In genomic region chr16:3465911-3466584, GRCh38 we compare ENCODE assay signal across 34 cellular contexts. TPM values are rescaled to one million over a fixed set of nuclear protein-coding genes. Genes with fewer than 3 reads are reported as not detected.
DNase-seq lines count a peak whose midpoint lies in the region; ATAC-seq and TF ChIP-seq lines count a peak whose summit lies in the region.
"Had no signal": no experiment of that assay in that cellular context is flagged by ENCODE, and none has a peak within 500 bp of the region (broad histone marks: within the 10 kb centered on the region; RNA-seq: fewer than 3 reads in every experiment).

No MANE protein-coding gene starts in this region.

- ATAC-seq in activated CD4-positive, alpha-beta T cell treated with anti-CD3 and anti-CD28 coated beads for 36 hours = no peak
- ATAC-seq in CD8-positive, alpha-beta T cell = no peak
- no peak for ATAC-seq in effector memory CD8-positive, alpha-beta T cell (replicated peaks)
- ATAC-seq in natural killer cell = no peak
- ATAC-seq in T-cell (replicated peaks in 1 of 4) = no peak
- no peak for ATAC-seq in upper lobe of left lung (ENCODE audit: low FRiP score in 2 of 2)
- ATAC-seq: activated T-cell treated with anti-CD3 and anti-CD28 coated beads, Interleukin-2, amount 50 U/mL, for 72 hours; left lung had no signal

- peak overlapping the region; percentile 24 for H3K27ac Mint-ChIP-seq in activated CD4-positive, alpha-beta T cell treated with anti-CD3 and anti-CD28 coated beads for 36 hours
- peak overlapping the region; percentile 75 for H3K27ac Mint-ChIP-seq in CD8-positive, alpha-beta T cell
- H3K27ac Mint-ChIP-seq in effector memory CD8-positive, alpha-beta T cell = peak overlapping the region; percentile 79 to 94
- H3K27ac Mint-ChIP-seq in natural killer cell (peak overlapping the region; percentile 22 to 73), T-cell (no peak overlapping the region)
- H3K27ac Mint-ChIP-seq: activated T-cell treated with anti-CD3 and anti-CD28 coated beads, Interleukin-2, amount 50 U/mL, for 72 hours; progenitor cell of endocrine pancreas had no signal

- no peaks in the 10 kb centered on the region for H3K27me3 ChIP-seq in CD8-positive, alpha-beta T cell (ENCODE audit: insufficient read depth, low read length)
- no peaks in the 10 kb centered on the region for H3K27me3 ChIP-seq in upper lobe of left lung
- H3K27me3 ChIP-seq: BLaER1 treated with 17β-estradiol and CSF1 and Interleukin-3, amounts not matched to agents 10 nM and 100 nM; colonic mucosa; left lung; SJCRH30; suprapubic skin had no signal

- no peaks in the 10 kb centered on the region for H3K27me3 Mint-ChIP-seq in activated CD4-positive, alpha-beta T cell treated with anti-CD3 and anti-CD28 coated beads for 36 hours
- H3K27me3 Mint-ChIP-seq in CD8-positive, alpha-beta T cell (ENCODE audit: low read depth) = no peaks in the 10 kb centered on the region
- H3K27me3 Mint-ChIP-seq in effector memory CD8-positive, alpha-beta T cell = no peaks in the 10 kb centered on the region
- H3K27me3 Mint-ChIP-seq in natural killer cell (ENCODE audit: low read depth in 2 of 2) (no peaks in the 10 kb centered on the region), T-cell (no peaks in the 10 kb centered on the region)
- H3K27me3 Mint-ChIP-seq: activated CD4-positive, alpha-beta T cell treated with anti-CD3 and anti-CD28 coated beads, Interleukin-2, amount 10 ng/mL, durations not matched to agents 24 days and 14 days; progenitor cell of endocrine pancreas had no signal

- H3K36me3 Mint-ChIP-seq in activated CD4-positive, alpha-beta T cell treated with anti-CD3 and anti-CD28 coated beads for 36 hours (ENCODE audit: low read depth) = peaks cover 18% of the 10 kb centered on the region
- peaks cover 35% of the 10 kb centered on the region for H3K36me3 Mint-ChIP-seq in CD8-positive, alpha-beta T cell
- peaks cover 23% of the 10 kb centered on the region for H3K36me3 Mint-ChIP-seq in effector memory CD8-positive, alpha-beta T cell (ENCODE audit: insufficient read depth)
- H3K36me3 Mint-ChIP-seq in natural killer cell (no peaks in the 10 kb centered on the region), T-cell (peaks cover 10% of the 10 kb centered on the region)

- no peak for DNase-seq in activated CD4-positive, alpha-beta T cell treated with anti-CD3 and anti-CD28 coated beads for 36 hours
- no peak for DNase-seq in activated CD4-positive, alpha-beta T cell treated with anti-CD3 and anti-CD28 coated beads for 4 hours
- DNase-seq in CD8-positive, alpha-beta T cell = no peak
- DNase-seq in effector memory CD8-positive, alpha-beta T cell = no peak
- DNase-seq in natural killer cell (no peak), T-cell (no peak), upper lobe of left lung (no peak)
- no peak for DNase-seq in activated CD8-positive, alpha-beta memory T cell treated with anti-CD3 and anti-CD28 coated beads, Interleukin-2, amount 50 U/mL, for 4 hours
- DNase-seq: activated CD4-positive, alpha-beta T cell treated with anti-CD3 and anti-CD28 coated beads, Interleukin-2, amount 10 ng/mL, durations not matched to agents 24 days and 14 days; activated naive CD4-positive, alpha-beta T cell; activated T-cell treated with anti-CD3 and anti-CD28 coated beads, Interleukin-2, amount 50 U/mL, for 72 hours; Caco-2; colonic mucosa; DMS53; effector CD4-positive, alpha-beta T cell; left lung; mesendoderm; NCI-H1092 treated with DMSO at 0.1 percent for 48 hours; NCI-H1694 treated with DMSO at 0.1 percent for 48 hours; SJCRH30; stimulated activated CD4-positive, alpha-beta T cell treated with anti-CD3 and anti-CD28 coated beads, Interleukin-15, amount 100 ng/mL, for 24 hours; stimulated activated CD4-positive, alpha-beta T cell treated with anti-CD3 and anti-CD28 coated beads, Interleukin-4, amount 100 ng/mL, for 4 hours; SW 1271; T1000; WERI-Rb-1 had no signal

- intact Hi-C loops in activated CD4-positive, alpha-beta T cell treated with anti-CD3 and anti-CD28 coated beads for 36 hours (cut with DNase I, micrococcal nuclease) = no loop called here
- intact Hi-C loops in CD8-positive, alpha-beta T cell (cut with DNase I, micrococcal nuclease) = no loop called here
- intact Hi-C loops in natural killer cell (cut with micrococcal nuclease) = loop anchor here (10.0 kb wide), 1 partner anchor 281 kb away; the partner anchor contains the start of gene OR1F1

- 84 to 90% methylated on average over 20 to 21 of the region's 21 CpGs for WGBS in upper lobe of left lung, 2 donors

- no peak overlapping the region for H3K4me3 Mint-ChIP-seq in activated CD4-positive, alpha-beta T cell treated with anti-CD3 and anti-CD28 coated beads for 36 hours
- H3K4me3 Mint-ChIP-seq in CD8-positive, alpha-beta T cell = no peak overlapping the region
- H3K4me3 Mint-ChIP-seq in effector memory CD8-positive, alpha-beta T cell = peak overlapping the region; percentile 2 to 26
- H3K4me3 Mint-ChIP-seq in natural killer cell = no peak overlapping the region
- peak overlapping the region in 1 of 3 donors; percentile 42 for H3K4me3 Mint-ChIP-seq in T-cell
- H3K4me3 Mint-ChIP-seq: activated CD4-positive, alpha-beta T cell treated with anti-CD3 and anti-CD28 coated beads, Interleukin-2, amount 10 ng/mL, durations not matched to agents 24 days and 14 days; activated T-cell treated with anti-CD3 and anti-CD28 coated beads, Interleukin-2, amount 50 U/mL, for 72 hours had no signal

- H3K27ac ChIP-seq in CD8-positive, alpha-beta T cell (ENCODE audit: low read depth, low read length) = no peak overlapping the region
- no peak overlapping the region for H3K27ac ChIP-seq in upper lobe of left lung
- H3K27ac ChIP-seq: BLaER1 treated with 17β-estradiol and CSF1 and Interleukin-3, amounts not matched to agents 10 nM and 100 nM; colonic mucosa; left lung; SJCRH30; suprapubic skin; WERI-Rb-1 had no signal

- no peak for TF ChIP-seq EP300 in upper lobe of left lung (IDR thresholded peaks at IDR 0.05)

- POLR2A ChIA-PET in activated CD4-positive, alpha-beta T cell treated with anti-CD3 and anti-CD28 coated beads for 36 hours (lab: Charles Lee) = no interaction called here
- POLR2A ChIA-PET in CD8-positive, alpha-beta T cell (lab: Charles Lee) = interaction anchor here (0.6 kb wide), 1 partner anchor 65 kb away, joined by 3 read pairs; the partner anchor contains the start of genes ZNF174 and ZSCAN32
- POLR2A ChIA-PET in T-cell (lab: Charles Lee) = no interaction called here

- H3K4me3 ChIP-seq in CD8-positive, alpha-beta T cell (ENCODE audit: low read depth, low read length) = no peak overlapping the region
- H3K4me3 ChIP-seq in upper lobe of left lung = no peak overlapping the region
- H3K4me3 ChIP-seq: BLaER1 treated with 17β-estradiol and CSF1 and Interleukin-3, amounts not matched to agents 10 nM and 100 nM; colonic mucosa; left lung; SJCRH30; suprapubic skin had no signal

- no peaks in the 10 kb centered on the region for H3K9me3 ChIP-seq in CD8-positive, alpha-beta T cell (ENCODE audit: low read length)
- H3K9me3 ChIP-seq in upper lobe of left lung = no peaks in the 10 kb centered on the region
- H3K9me3 ChIP-seq: Caco-2, colonic mucosa, left lung, SJCRH30, suprapubic skin had no signal

- peaks cover 53% of the 10 kb centered on the region for H3K4me1 Mint-ChIP-seq in activated CD4-positive, alpha-beta T cell treated with anti-CD3 and anti-CD28 coated beads for 36 hours
- peaks cover 71% of the 10 kb centered on the region for H3K4me1 Mint-ChIP-seq in CD8-positive, alpha-beta T cell (ENCODE audit: low read depth)
- H3K4me1 Mint-ChIP-seq in effector memory CD8-positive, alpha-beta T cell (ENCODE audit: low read depth in 2 of 2) = peaks cover 44 to 55% of the 10 kb centered on the region in 2 donors
- H3K4me1 Mint-ChIP-seq in natural killer cell (peaks cover 52 to 57% of the 10 kb centered on the region in 2 donors), T-cell (peaks cover 63 to 80% (median 80%) of the 10 kb centered on the region in 3 donors)

- no peak for TF ChIP-seq POLR2A in upper lobe of left lung (IDR thresholded peaks at IDR 0.05)

- CTCF ChIA-PET in activated CD4-positive, alpha-beta T cell treated with anti-CD3 and anti-CD28 coated beads for 36 hours (lab: Charles Lee) = no interaction called here
- CTCF ChIA-PET in CD8-positive, alpha-beta T cell (lab: Charles Lee) = interaction anchor here (0.6 to 1.2 kb wide), 2 partner anchors 336 kb away, joined by 3 read pairs; no protein-coding TSS in a partner anchor
- CTCF ChIA-PET in T-cell (lab: Charles Lee) = no interaction called here

- peaks cover 44% of the 10 kb centered on the region for H3K4me1 ChIP-seq in CD8-positive, alpha-beta T cell (ENCODE audit: insufficient read depth, low read length)
- H3K4me1 ChIP-seq in upper lobe of left lung = peaks cover 23 to 62% (median 32%) of the 10 kb centered on the region in 4 donors
- H3K4me1 ChIP-seq: Caco-2 had no signal

- peaks cover 13% of the 10 kb centered on the region for H3K36me3 ChIP-seq in CD8-positive, alpha-beta T cell (ENCODE audit: insufficient read depth, low read length)
- peaks cover 2 to 16% (median 8%) of the 10 kb centered on the region in 4 donors for H3K36me3 ChIP-seq in upper lobe of left lung
- H3K36me3 ChIP-seq: colonic mucosa, SJCRH30 had no signal

- no peak for TF ChIP-seq CTCF in CD8-positive, alpha-beta T cell (IDR thresholded peaks at IDR 0.05)
- no peak for TF ChIP-seq CTCF in natural killer cell (IDR thresholded peaks at IDR 0.05)
- TF ChIP-seq CTCF in upper lobe of left lung (IDR thresholded peaks at IDR 0.05) = no peak

- no peaks in the 10 kb centered on the region for H3K9me3 Mint-ChIP-seq in activated CD4-positive, alpha-beta T cell treated with anti-CD3 and anti-CD28 coated beads for 36 hours (ENCODE audit: low read depth)
- no peaks in the 10 kb centered on the region for H3K9me3 Mint-ChIP-seq in CD8-positive, alpha-beta T cell
- no peaks in the 10 kb centered on the region for H3K9me3 Mint-ChIP-seq in effector memory CD8-positive, alpha-beta T cell
- no peaks in the 10 kb centered on the region for H3K9me3 Mint-ChIP-seq in natural killer cell
- H3K9me3 Mint-ChIP-seq in T-cell = no peaks in the 10 kb centered on the region
- H3K9me3 Mint-ChIP-seq: activated CD4-positive, alpha-beta T cell treated with anti-CD3 and anti-CD28 coated beads, Interleukin-2, amount 10 ng/mL, durations not matched to agents 24 days and 14 days; activated T-cell treated with anti-CD3 and anti-CD28 coated beads, Interleukin-2, amount 50 U/mL, for 72 hours had no signal

RNA-seq across cellular contexts. Expression of gene NAA60, which starts 22.6 kb away (rescaled TPM):
- total RNA-seq in activated CD4-positive, alpha-beta T cell treated with anti-CD3 and anti-CD28 coated beads for 36 hours = 10 to 100 TPM; 25.9 to 38.9 TPM
- total RNA-seq in CD8-positive, alpha-beta T cell = 10 to 100 TPM; 45.4 to 48.0 TPM
- 10 to 100 TPM; 45.1 to 69.0 (median 58.9) TPM for total RNA-seq in natural killer cell
- 10 to 100 TPM; 40.9 to 67.6 (median 55.6) TPM for total RNA-seq in T-cell
- 10 to 100 TPM; 33.0 to 77.5 (median 54.6) TPM for total RNA-seq in upper lobe of left lung

RNA-seq across cellular contexts. Expression of gene ZNF597, which starts 22.7 kb away (rescaled TPM):
- total RNA-seq in activated CD4-positive, alpha-beta T cell treated with anti-CD3 and anti-CD28 coated beads for 36 hours = 1 to 10 TPM; 1.9 to 2.4 TPM
- total RNA-seq in CD8-positive, alpha-beta T cell = 1 to 10 TPM; 4.5 to 4.6 TPM
- total RNA-seq in natural killer cell (1 to 10 TPM; 1.8 to 3.5 (median 2.8) TPM), T-cell (1 to 10 TPM; 2.2 to 4.8 (median 4.3) TPM), upper lobe of left lung (1 to 10 TPM in 5 of 6 donors, under 1 TPM in 1; 0.78 to 7.7 (median 4.6) TPM)

RNA-seq across cellular contexts. Expression of gene C16orf90, which starts 29.2 kb away (rescaled TPM):
- total RNA-seq in activated CD4-positive, alpha-beta T cell treated with anti-CD3 and anti-CD28 coated beads for 36 hours = not detected
- total RNA-seq in CD8-positive, alpha-beta T cell = not detected
- total RNA-seq in natural killer cell = not detected
- total RNA-seq in T-cell = not detected
- total RNA-seq in upper lobe of left lung = not detected
- total RNA-seq: activated CD4-positive, alpha-beta T cell treated with anti-CD3 and anti-CD28 coated beads, Interleukin-2, amount 10 ng/mL, durations not matched to agents 24 days and 14 days; activated T-cell treated with anti-CD3 and anti-CD28 coated beads, Interleukin-2, amount 50 U/mL, for 72 hours; Caco-2; colonic mucosa; epithelial cell of proximal tubule; G401; glomerular endothelial cell; HT1080; left lung; NCI-H460; progenitor cell of endocrine pancreas; SJCRH30; suprapubic skin; ureter had no signal

RNA-seq across cellular contexts. Expression of gene CLUAP1, which starts 34.8 kb away (rescaled TPM):
- 10 to 100 TPM; 20.2 to 21.3 TPM for total RNA-seq in activated CD4-positive, alpha-beta T cell treated with anti-CD3 and anti-CD28 coated beads for 36 hours
- total RNA-seq in CD8-positive, alpha-beta T cell = 1 to 10 TPM; 5.6 to 6.0 TPM
- total RNA-seq in natural killer cell (1 to 10 TPM; 4.0 to 6.2 (median 4.7) TPM), T-cell (10 to 100 TPM; 22.5 to 36.2 (median 32.6) TPM), upper lobe of left lung (10 to 100 TPM; 12.8 to 40.8 (median 18.4) TPM)

Comparison
In these comparisons a context has a peak if more than half of its experiments do, and no peak if none do; other contexts are left out.
1. H3K27ac Mint-ChIP-seq: peak in activated CD4-positive, alpha-beta T cell treated with anti-CD3 and anti-CD28 coated beads for 36 hours (single experiment), CD8-positive, alpha-beta T cell (single experiment), effector memory CD8-positive, alpha-beta T cell (2 of 2) and natural killer cell (2 of 2); none in T-cell (0 of 2).
2. H3K4me3 Mint-ChIP-seq: peak in effector memory CD8-positive, alpha-beta T cell (2 of 2); none in activated CD4-positive, alpha-beta T cell treated with anti-CD3 and anti-CD28 coated beads for 36 hours (single experiment), CD8-positive, alpha-beta T cell (single experiment) and natural killer cell (single experiment).